Comparison of ENCODE assay signal across 8 cellular contexts in genomic region chr12:76558684-76559276, GRCh38. TPM values are rescaled to one million over a fixed set of nuclear protein-coding genes. Genes with fewer than 3 reads are reported as not detected.
DNase-seq lines count a peak whose midpoint lies in the region; ATAC-seq, FAIRE-seq and TF ChIP-seq lines count a peak whose summit lies in the region.

No MANE protein-coding gene starts in this region.

- H3K56ac ChIP-seq in H1 (replicated peaks; ENCODE audit: insufficient read length, low read depth, low read length) = no peak overlapping the region

- ATAC-seq in HG03175 (IDR thresholded peaks at IDR 0.05; ENCODE audit: unreplicated experiment) (peak; percentile 50), mucosa of descending colon (peak; percentile 77)

- peak overlapping the region; percentile 79 for H3K27ac ChIP-seq in H1 (ENCODE audit: low read depth, low read length)

- peak; percentile 41 for TF ChIP-seq POLR2A in GM18951 (IDR thresholded peaks at IDR 0.05; ENCODE audit: extremely low read depth, insufficient read depth, insufficient read length)
- no peak for TF ChIP-seq POLR2A in H1 (IDR thresholded peaks at IDR 0.05; ENCODE audit: control extremely low read depth in 1 of 2, low read depth in 2 of 2, low read length in 2 of 2)

- H3K23me2 ChIP-seq in H1 (ENCODE audit: low read depth, low read length) = peaks cover 4% of the 10 kb centered on the region; the same call in 1 of the 2 replicates

- H3K79me1 ChIP-seq in H1 (ENCODE audit: low read depth, low read length) = no peaks in the 10 kb centered on the region

- H2BK12ac ChIP-seq in H1 (ENCODE audit: low read depth, low read length) = no peak overlapping the region

- peak overlapping the region; percentile 88 for H3K4me3 ChIP-seq in AG04449 (ENCODE audit: low read depth, low read length)
- peak overlapping the region; percentile 81 to 93 (median 90) for H3K4me3 ChIP-seq in H1 (ENCODE audit: extremely low read depth in 1 of 4, insufficient read depth in 2 of 4, low read depth in 3 of 4, low read length in 4 of 4)
- peak overlapping the region; percentile 79 for H3K4me3 ChIP-seq in mucosa of descending colon

- in situ Hi-C loops in GM18951 (cut with MboI; ENCODE audit: low sequenced_read_pairs, unreplicated experiment) = no loop called here

- H3K36me3 ChIP-seq in H1 (ENCODE audit: control insufficient read depth in 2 of 4, insufficient read depth in 4 of 4, low read length in 3 of 4) (no peaks in the 10 kb centered on the region), mucosa of descending colon (ENCODE audit: low read depth) (no peaks in the 10 kb centered on the region)

- peak overlapping the region; percentile 12 for H4K91ac ChIP-seq in H1 (replicated peaks; ENCODE audit: insufficient read length, low read length)

- no peak overlapping the region for H3K23ac ChIP-seq in H1 (ENCODE audit: insufficient read length)

- peak overlapping the region; percentile 57 to 93 (median 86) for H3K9ac ChIP-seq in H1 (replicated peaks in 1 of 4; ENCODE audit: extremely low read depth in 1 of 4, low read depth in 3 of 4, low read length in 3 of 4)

- H4K5ac ChIP-seq in H1 (ENCODE audit: insufficient read length, low read depth, low read length) = no peak overlapping the region

- H3K18ac ChIP-seq in H1 (ENCODE audit: extremely low read depth, low read length) = no peak overlapping the region; the same call in 1 of the 2 replicates

- H2BK15ac ChIP-seq in H1 (ENCODE audit: low read length) = no peak overlapping the region

- H2AK5ac ChIP-seq in H1 (ENCODE audit: low read depth, low read length) = no peak overlapping the region

- H4K8ac ChIP-seq in H1 (ENCODE audit: extremely low read depth, insufficient read depth, low read length) = peak overlapping the region; percentile 93; the same call in 1 of the 2 replicates

- peaks cover 0 to 2% (median 0%) of the 10 kb centered on the region in 4 experiments; a peak in 1 of 7 replicates for H3K4me1 ChIP-seq in H1 (replicated peaks in 1 of 4; ENCODE audit: control insufficient read depth in 3 of 4, insufficient read depth in 4 of 4, low read length in 3 of 4)
- no peaks in the 10 kb centered on the region for H3K4me1 ChIP-seq in mucosa of descending colon (ENCODE audit: low read depth)

- no peak overlapping the region for H2BK20ac ChIP-seq in H1 (ENCODE audit: low read length)

- DNase-seq in AG04449 (ENCODE audit: low read depth, low spot score) (no peak), NCI-H774 (lab: John Stamatoyannopoulos, UW) (peak; percentile 2), H1 (ENCODE audit: low read depth in 1 of 2, low spot score in 2 of 2) (peak in 1 of 2 experiments; percentile 2), mucosa of descending colon (peak; percentile 63 to 87 (median 77))
- DNase-seq in activated CD8-positive, alpha-beta memory T cell treated with anti-CD3 and anti-CD28 coated beads for 24 hours = peak; percentile 89
- peak; percentile 70 for DNase-seq in stimulated activated CD8-positive, alpha-beta memory T cell treated with anti-CD3 and anti-CD28 coated beads, Interleukin-4, amount 100 ng/mL, for 24 hours (ENCODE audit: low read depth)

- 1% methylated on average over 24 of the region's 24 CpGs; no CpG with 5 or more reads in 1 of the 2 experiments for WGBS in H1 (ENCODE audit: extremely low coverage in 1 of 2, insufficient coverage in 1 of 2, insufficient read length in 1 of 2, insufficient replicate concordance in 2 of 2, low coverage in 1 of 2, low lambda C conversion rate in 2 of 2, missing lambda C conversion rate in 1 of 2), 2 experiments

- CTCF ChIA-PET in AG04449 (lab: Yijun Ruan, JAX) (interaction anchor here (0.8 to 1.6 kb wide), 5 partner anchors 12 to 262 kb away, joined by 3 to 4 read pairs (median 3); no protein-coding TSS in a partner anchor), H1 (lab: Charles Lee; ENCODE audit: partially characterized antibody) (interaction anchor here (2.0 kb wide), 1 partner anchor 85 kb away, joined by 4 read pairs; no protein-coding TSS in a partner anchor)

- TF ChIP-seq CTCF in AG04449 (IDR thresholded peaks at IDR 0.05; ENCODE audit: insufficient read depth, low read length, missing control alignments) (no peak), H1 (IDR thresholded peaks at IDR 0.05; ENCODE audit: control extremely low read depth in 1 of 3, insufficient read depth in 1 of 3, low read depth in 1 of 3, low read length in 3 of 3) (no peak), mucosa of descending colon (IDR thresholded peaks at IDR 0.05) (no peak)

- H4K20me1 ChIP-seq in H1 (replicated peaks in 1 of 2; ENCODE audit: control insufficient read depth in 1 of 2, insufficient read depth in 2 of 2, low read length in 2 of 2) = no peaks in the 10 kb centered on the region

- H2AFZ ChIP-seq in H1 (ENCODE audit: low read length) = peak overlapping the region; percentile 35; the same call in 1 of the 2 replicates

- H3K9me3 ChIP-seq in H1 (ENCODE audit: insufficient read depth in 2 of 2, low read depth in 1 of 2, low read length in 1 of 2) (no peaks in the 10 kb centered on the region), mucosa of descending colon (no peaks in the 10 kb centered on the region)

- H3K79me2 ChIP-seq in H1 (ENCODE audit: control insufficient read depth in 1 of 2, insufficient read depth in 2 of 2, low read length in 2 of 2) = peaks cover 0 to 49% of the 10 kb centered on the region in 2 experiments; a peak in 2 of 4 replicates

- no peak overlapping the region for H2BK120ac ChIP-seq in H1 (replicated peaks; ENCODE audit: low read depth, low read length)

- H3K27me3 ChIP-seq in H1 (replicated peaks in 1 of 4; ENCODE audit: control insufficient read depth in 3 of 4, extremely low read depth in 1 of 4, insufficient read depth in 3 of 4, low read length in 3 of 4) = no peaks in the 10 kb centered on the region

- H3K14ac ChIP-seq in H1 (ENCODE audit: insufficient read length) = no peak overlapping the region

- H3K4me2 ChIP-seq in H1 (ENCODE audit: insufficient read depth in 1 of 2, low read depth in 2 of 2, low read length in 2 of 2) = peak overlapping the region; percentile 78 to 92

- H3K4ac ChIP-seq in H1 (replicated peaks; ENCODE audit: insufficient read length, low read depth, low read length) = no peak overlapping the region

- no peak overlapping the region for H2BK5ac ChIP-seq in H1 (ENCODE audit: low read depth, low read length)

- FAIRE-seq in H1 (lab: Jason Lieb, UNC) = no peak

- TF ChIP-seq EP300 in H1 (IDR thresholded peaks at IDR 0.05; ENCODE audit: borderline replicate concordance in 1 of 2, low read depth in 2 of 2, low read length in 2 of 2) = no peak

- no peak for TF ChIP-seq RAD21 in H1 (IDR thresholded peaks at IDR 0.05 in 1 of 2, conservative IDR thresholded peaks at IDR 0.05 in 1 of 2; ENCODE audit: low read depth in 2 of 2, low read length in 2 of 2)

- POLR2A ChIA-PET in AG04449 (lab: Yijun Ruan, JAX) = interaction anchor here (0.8 to 1.3 kb wide), 2 partner anchors 8 to 30 kb away, joined by 3 read pairs; no protein-coding TSS in a partner anchor
- POLR2A ChIA-PET in H1 (lab: Charles Lee; ENCODE audit: partially characterized antibody) = interaction anchor here (0.6 to 2.0 kb wide), 12 partner anchors 8 to 1168 kb away, joined by 3 to 15 read pairs (median 4); no protein-coding TSS in a partner anchor

- intact Hi-C loops in mucosa of descending colon (cut with DNase I, micrococcal nuclease) = no loop called here

TF ChIP-seq in H1, 55 proteins besides CTCF, POLR2A, EP300 and RAD21:
- peak; percentile 36; the same call in 1 of the 2 replicates for TF ChIP-seq MAX (IDR thresholded peaks at IDR 0.05)
- TF ChIP-seq TEAD4 (IDR thresholded peaks at IDR 0.05; ENCODE audit: low read depth, low read length) = no peak
- TF ChIP-seq SP4 (IDR thresholded peaks at IDR 0.05; ENCODE audit: low read length) = 0 out of 2 replicates have a peak, but pooled peaks have one; percentile 2
- TF ChIP-seq ZNF274 (IDR thresholded peaks at IDR 0.05; ENCODE audit: borderline replicate concordance, extremely low read depth, low read length) = no peak
- peak; percentile 67 for TF ChIP-seq SAP30 (IDR thresholded peaks at IDR 0.05; ENCODE audit: insufficient read depth, insufficient replicate concordance, low read length)
- peak; percentile 10 for TF ChIP-seq KDM4A (IDR thresholded peaks at IDR 0.05; ENCODE audit: low read depth, low read length, severe bottlenecking)
- peak; percentile 22; the same call in 1 of the 2 replicates for TF ChIP-seq POLR2AphosphoS5 (IDR thresholded peaks at IDR 0.05; ENCODE audit: low read depth, low read length)

RNA-seq across cellular contexts. Expression of gene OSBPL8, which starts 0.8 kb away (rescaled TPM):
- total RNA-seq in H1 (2021; fragmentation: NEBNext Ultra II Directional; extraction: Animal tissue kit (Norgen Biotek cat#: 25700)) = 78.7 and 81.1 TPM in 2 replicates
- polyA plus RNA-seq in H1 (2011; rRNA removed) = 10.9 and 28.9 TPM in 2 replicates
- polyA plus RNA-seq in H1 (2011; cell fraction: cytosol; rRNA removed) = 16.0 TPM
- 52.2 TPM for polyA plus RNA-seq in H1 (2011; cell fraction: nucleus; rRNA removed)
- polyA plus RNA-seq in H1 (2012, experiment 1 of 2) = 14.0 to 31.1 TPM (median 22.4 TPM) in 4 replicates
- polyA plus RNA-seq in H1 (2012, experiment 2 of 2) = 1.7 TPM
- polyA plus RNA-seq in H1 (2013, experiment 1 of 2) = 44.3 TPM
- 45.2 TPM for polyA plus RNA-seq in H1 (2013, experiment 2 of 2)
- polyA minus RNA-seq in H1 (2011; rRNA and poly(A)+ RNA removed) = 75.0 and 106 TPM in 2 replicates
- 63.6 TPM for polyA minus RNA-seq in H1 (2011; cell fraction: cytosol; rRNA and poly(A)+ RNA removed)
- polyA minus RNA-seq in H1 (2011; cell fraction: nucleus; rRNA and poly(A)+ RNA removed) = 128 TPM
- total RNA-seq in mucosa of descending colon = 10 to 100 TPM; 26.3 to 56.0 (median 26.9) TPM
